1 cellular context compared by ENCODE assay signal in genomic region chr1:8259498-8260290, GRCh38.
TF ChIP-seq lines count a peak whose summit lies in the region.

No MANE protein-coding gene starts in this region.

TF ChIP-seq in HepG2, 621 proteins besides CTCF, POLR2A, EP300 and RAD21 (continued from another document and continues in another):
- TF ChIP-seq CEBPZ (IDR thresholded peaks at IDR 0.05; ENCODE audit: low read length) (no peak), ZFP36L2 (CRISPR knock-in tag; IDR thresholded peaks at IDR 0.05) (0 out of 2 replicates have a peak, but pooled peaks have one; percentile 49), ZNF136 (CRISPR knock-in tag; IDR thresholded peaks at IDR 0.05; ENCODE audit: low read depth) (no peak), EHMT2 (IDR thresholded peaks at IDR 0.05; ENCODE audit: borderline replicate concordance, low read depth, low read length) (no peak), GRHL1 (CRISPR knock-in tag; conservative IDR thresholded peaks at IDR 0.05) (no peak), SNAPC2 (CRISPR knock-in tag; IDR thresholded peaks at IDR 0.05) (peak; percentile 14; the same call in 1 of the 2 replicates), ZNF670 (CRISPR knock-in tag; IDR thresholded peaks at IDR 0.05; ENCODE audit: borderline replicate concordance) (no peak; the same call in 1 of the 2 replicates), ZNF382 (CRISPR knock-in tag; IDR thresholded peaks at IDR 0.05; ENCODE audit: borderline replicate concordance) (no peak), ZMAT3 (CRISPR knock-in tag; conservative IDR thresholded peaks at IDR 0.05) (no peak), ZNF333 (CRISPR knock-in tag; IDR thresholded peaks at IDR 0.05; ENCODE audit: borderline replicate concordance) (no peak), EED (CRISPR knock-in tag; IDR thresholded peaks at IDR 0.05) (no peak), PHF21A (CRISPR knock-in tag; IDR thresholded peaks at IDR 0.05) (0 out of 2 replicates have a peak, but pooled peaks have one; percentile 63), HOXD1 (CRISPR knock-in tag; IDR thresholded peaks at IDR 0.05) (no peak), HIVEP1 (CRISPR knock-in tag; IDR thresholded peaks at IDR 0.05) (no peak), ATF4 (CRISPR knock-in tag; IDR thresholded peaks at IDR 0.05) (peak in 1 of 2 experiments; percentile 24; a peak in 1 of 4 replicates), ZXDC (CRISPR knock-in tag; IDR thresholded peaks at IDR 0.05) (no peak), KLF13 (CRISPR knock-in tag; IDR thresholded peaks at IDR 0.05) (no peak), ZNF496 (CRISPR knock-in tag; IDR thresholded peaks at IDR 0.05; ENCODE audit: insufficient replicate concordance) (no peak), PRPF4 (IDR thresholded peaks at IDR 0.05; ENCODE audit: low read depth, low read length, poor library complexity, severe bottlenecking) (no peak), ZNF552 (CRISPR knock-in tag; IDR thresholded peaks at IDR 0.05; ENCODE audit: borderline replicate concordance) (no peak), ZNF343 (CRISPR knock-in tag; IDR thresholded peaks at IDR 0.05) (no peak), HMG20A (CRISPR knock-in tag; IDR thresholded peaks at IDR 0.05; ENCODE audit: borderline replicate concordance) (no peak; the same call in 1 of the 2 replicates), MLLT10 (CRISPR knock-in tag; IDR thresholded peaks at IDR 0.05) (no peak), SSRP1 (CRISPR knock-in tag; IDR thresholded peaks at IDR 0.05) (peak; percentile 99), ZNF256 (CRISPR knock-in tag; conservative IDR thresholded peaks at IDR 0.05) (no peak), PCBP1 (IDR thresholded peaks at IDR 0.05; ENCODE audit: borderline replicate concordance, low read depth, low read length) (no peak), ZFP1 (CRISPR knock-in tag; IDR thresholded peaks at IDR 0.05) (no peak), ARNT (IDR thresholded peaks at IDR 0.05) (no peak), KAT2B (IDR thresholded peaks at IDR 0.05; ENCODE audit: borderline replicate concordance, low read depth, low read length) (no peak), ZBTB20 (CRISPR knock-in tag; IDR thresholded peaks at IDR 0.05; ENCODE audit: borderline replicate concordance, low read depth) (0 out of 2 replicates have a peak, but pooled peaks have one; percentile 14), IKZF1 (IDR thresholded peaks at IDR 0.05) (no peak), ZNF260 (CRISPR knock-in tag; IDR thresholded peaks at IDR 0.05; ENCODE audit: borderline replicate concordance, low read depth) (no peak), ZNF782 (CRISPR knock-in tag; IDR thresholded peaks at IDR 0.05; ENCODE audit: borderline replicate concordance) (no peak), AKAP8 (CRISPR knock-in tag; IDR thresholded peaks at IDR 0.05) (no peak), KDM3A (CRISPR knock-in tag; IDR thresholded peaks at IDR 0.05; ENCODE audit: low read depth) (0 out of 2 replicates have a peak, but pooled peaks have one; percentile 12), YEATS4 (CRISPR knock-in tag; IDR thresholded peaks at IDR 0.05; ENCODE audit: borderline replicate concordance) (no peak), IRX3 (CRISPR knock-in tag; IDR thresholded peaks at IDR 0.05; ENCODE audit: borderline replicate concordance, low read depth) (no peak)
- TF ChIP-seq, protein P1, sequence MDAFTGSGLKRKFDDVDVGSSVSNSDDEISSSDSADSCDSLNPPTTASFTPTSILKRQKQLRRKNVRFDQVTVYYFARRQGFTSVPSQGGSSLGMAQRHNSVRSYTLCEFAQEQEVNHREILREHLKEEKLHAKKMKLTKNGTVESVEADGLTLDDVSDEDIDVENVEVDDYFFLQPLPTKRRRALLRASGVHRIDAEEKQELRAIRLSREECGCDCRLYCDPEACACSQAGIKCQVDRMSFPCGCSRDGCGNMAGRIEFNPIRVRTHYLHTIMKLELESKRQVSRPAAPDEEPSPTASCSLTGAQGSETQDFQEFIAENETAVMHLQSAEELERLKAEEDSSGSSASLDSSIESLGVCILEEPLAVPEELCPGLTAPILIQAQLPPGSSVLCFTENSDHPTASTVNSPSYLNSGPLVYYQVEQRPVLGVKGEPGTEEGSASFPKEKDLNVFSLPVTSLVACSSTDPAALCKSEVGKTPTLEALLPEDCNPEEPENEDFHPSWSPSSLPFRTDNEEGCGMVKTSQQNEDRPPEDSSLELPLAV (CRISPR knock-in tag; conservative IDR thresholded peaks at IDR 0.05; ENCODE audit: low read depth): no peak
- TF ChIP-seq, protein P2, sequence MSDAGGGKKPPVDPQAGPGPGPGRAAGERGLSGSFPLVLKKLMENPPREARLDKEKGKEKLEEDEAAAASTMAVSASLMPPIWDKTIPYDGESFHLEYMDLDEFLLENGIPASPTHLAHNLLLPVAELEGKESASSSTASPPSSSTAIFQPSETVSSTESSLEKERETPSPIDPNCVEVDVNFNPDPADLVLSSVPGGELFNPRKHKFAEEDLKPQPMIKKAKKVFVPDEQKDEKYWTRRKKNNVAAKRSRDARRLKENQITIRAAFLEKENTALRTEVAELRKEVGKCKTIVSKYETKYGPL (CRISPR knock-in tag; IDR thresholded peaks at IDR 0.05): peak; percentile 88
- TF ChIP-seq, protein P3, sequence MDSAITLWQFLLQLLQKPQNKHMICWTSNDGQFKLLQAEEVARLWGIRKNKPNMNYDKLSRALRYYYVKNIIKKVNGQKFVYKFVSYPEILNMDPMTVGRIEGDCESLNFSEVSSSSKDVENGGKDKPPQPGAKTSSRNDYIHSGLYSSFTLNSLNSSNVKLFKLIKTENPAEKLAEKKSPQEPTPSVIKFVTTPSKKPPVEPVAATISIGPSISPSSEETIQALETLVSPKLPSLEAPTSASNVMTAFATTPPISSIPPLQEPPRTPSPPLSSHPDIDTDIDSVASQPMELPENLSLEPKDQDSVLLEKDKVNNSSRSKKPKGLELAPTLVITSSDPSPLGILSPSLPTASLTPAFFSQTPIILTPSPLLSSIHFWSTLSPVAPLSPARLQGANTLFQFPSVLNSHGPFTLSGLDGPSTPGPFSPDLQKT (CRISPR knock-in tag; IDR thresholded peaks at IDR 0.05; ENCODE audit: borderline replicate concordance): no peak
- TF ChIP-seq, protein P4, sequence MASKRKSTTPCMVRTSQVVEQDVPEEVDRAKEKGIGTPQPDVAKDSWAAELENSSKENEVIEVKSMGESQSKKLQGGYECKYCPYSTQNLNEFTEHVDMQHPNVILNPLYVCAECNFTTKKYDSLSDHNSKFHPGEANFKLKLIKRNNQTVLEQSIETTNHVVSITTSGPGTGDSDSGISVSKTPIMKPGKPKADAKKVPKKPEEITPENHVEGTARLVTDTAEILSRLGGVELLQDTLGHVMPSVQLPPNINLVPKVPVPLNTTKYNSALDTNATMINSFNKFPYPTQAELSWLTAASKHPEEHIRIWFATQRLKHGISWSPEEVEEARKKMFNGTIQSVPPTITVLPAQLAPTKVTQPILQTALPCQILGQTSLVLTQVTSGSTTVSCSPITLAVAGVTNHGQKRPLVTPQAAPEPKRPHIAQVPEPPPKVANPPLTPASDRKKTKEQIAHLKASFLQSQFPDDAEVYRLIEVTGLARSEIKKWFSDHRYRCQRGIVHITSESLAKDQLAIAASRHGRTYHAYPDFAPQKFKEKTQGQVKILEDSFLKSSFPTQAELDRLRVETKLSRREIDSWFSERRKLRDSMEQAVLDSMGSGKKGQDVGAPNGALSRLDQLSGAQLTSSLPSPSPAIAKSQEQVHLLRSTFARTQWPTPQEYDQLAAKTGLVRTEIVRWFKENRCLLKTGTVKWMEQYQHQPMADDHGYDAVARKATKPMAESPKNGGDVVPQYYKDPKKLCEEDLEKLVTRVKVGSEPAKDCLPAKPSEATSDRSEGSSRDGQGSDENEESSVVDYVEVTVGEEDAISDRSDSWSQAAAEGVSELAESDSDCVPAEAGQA (IDR thresholded peaks at IDR 0.05; ENCODE audit: low read depth): no peak
- TF ChIP-seq, protein P4 (CRISPR knock-in tag; IDR thresholded peaks at IDR 0.05; ENCODE audit: borderline replicate concordance): no peak
- TF ChIP-seq, protein P5, sequence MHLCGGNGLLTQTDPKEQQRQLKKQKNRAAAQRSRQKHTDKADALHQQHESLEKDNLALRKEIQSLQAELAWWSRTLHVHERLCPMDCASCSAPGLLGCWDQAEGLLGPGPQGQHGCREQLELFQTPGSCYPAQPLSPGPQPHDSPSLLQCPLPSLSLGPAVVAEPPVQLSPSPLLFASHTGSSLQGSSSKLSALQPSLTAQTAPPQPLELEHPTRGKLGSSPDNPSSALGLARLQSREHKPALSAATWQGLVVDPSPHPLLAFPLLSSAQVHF (CRISPR knock-in tag; IDR thresholded peaks at IDR 0.05): no peak
- TF ChIP-seq, protein P6, sequence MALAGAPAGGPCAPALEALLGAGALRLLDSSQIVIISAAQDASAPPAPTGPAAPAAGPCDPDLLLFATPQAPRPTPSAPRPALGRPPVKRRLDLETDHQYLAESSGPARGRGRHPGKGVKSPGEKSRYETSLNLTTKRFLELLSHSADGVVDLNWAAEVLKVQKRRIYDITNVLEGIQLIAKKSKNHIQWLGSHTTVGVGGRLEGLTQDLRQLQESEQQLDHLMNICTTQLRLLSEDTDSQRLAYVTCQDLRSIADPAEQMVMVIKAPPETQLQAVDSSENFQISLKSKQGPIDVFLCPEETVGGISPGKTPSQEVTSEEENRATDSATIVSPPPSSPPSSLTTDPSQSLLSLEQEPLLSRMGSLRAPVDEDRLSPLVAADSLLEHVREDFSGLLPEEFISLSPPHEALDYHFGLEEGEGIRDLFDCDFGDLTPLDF (CRISPR knock-in tag; IDR thresholded peaks at IDR 0.05): no peak
